ENCODE assay signal across 2 cellular contexts in the genomic region with DNA sequence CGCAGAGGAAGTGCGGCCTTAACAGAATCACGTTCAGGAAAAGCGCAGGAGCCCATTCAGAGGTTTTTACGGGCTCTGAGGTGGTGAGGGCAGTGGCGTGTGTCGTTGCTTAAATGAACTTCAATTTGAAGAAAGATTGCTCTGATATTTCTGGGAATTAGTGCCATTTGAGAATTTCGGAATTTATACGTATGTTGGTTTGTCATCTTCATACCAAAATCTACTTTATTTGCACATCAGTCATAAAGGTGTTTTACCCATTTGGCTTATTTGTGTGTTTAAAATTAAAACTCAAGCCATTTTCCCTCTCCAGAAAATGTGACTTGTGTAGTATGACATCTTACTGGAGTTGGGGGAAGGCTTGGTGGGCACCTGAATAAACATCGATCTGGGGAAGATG.
TF ChIP-seq lines count a peak whose summit lies in the region.

No MANE protein-coding gene starts in this region.

TF ChIP-seq in WTC11, 78 proteins besides CTCF, POLR2A, EP300 and RAD21:
- TF ChIP-seq, protein P1, sequence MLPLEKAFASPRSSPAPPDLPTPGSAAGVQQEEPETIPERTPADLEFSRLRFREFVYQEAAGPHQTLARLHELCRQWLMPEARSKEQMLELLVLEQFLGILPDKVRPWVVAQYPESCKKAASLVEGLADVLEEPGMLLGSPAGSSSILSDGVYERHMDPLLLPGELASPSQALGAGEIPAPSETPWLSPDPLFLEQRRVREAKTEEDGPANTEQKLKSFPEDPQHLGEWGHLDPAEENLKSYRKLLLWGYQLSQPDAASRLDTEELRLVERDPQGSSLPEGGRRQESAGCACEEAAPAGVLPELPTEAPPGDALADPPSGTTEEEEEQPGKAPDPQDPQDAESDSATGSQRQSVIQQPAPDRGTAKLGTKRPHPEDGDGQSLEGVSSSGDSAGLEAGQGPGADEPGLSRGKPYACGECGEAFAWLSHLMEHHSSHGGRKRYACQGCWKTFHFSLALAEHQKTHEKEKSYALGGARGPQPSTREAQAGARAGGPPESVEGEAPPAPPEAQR (CRISPR knock-in tag; IDR thresholded peaks at IDR 0.05): no peak
- TF ChIP-seq, protein P2, sequence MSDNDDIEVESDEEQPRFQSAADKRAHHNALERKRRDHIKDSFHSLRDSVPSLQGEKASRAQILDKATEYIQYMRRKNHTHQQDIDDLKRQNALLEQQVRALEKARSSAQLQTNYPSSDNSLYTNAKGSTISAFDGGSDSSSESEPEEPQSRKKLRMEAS (CRISPR knock-in tag; IDR thresholded peaks at IDR 0.05): no peak
- TF ChIP-seq ETV6 (CRISPR knock-in tag; IDR thresholded peaks at IDR 0.05) (no peak), ZNF219 (CRISPR knock-in tag; IDR thresholded peaks at IDR 0.05; ENCODE audit: borderline replicate concordance) (no peak), NFE2L1 (CRISPR knock-in tag; IDR thresholded peaks at IDR 0.05) (no peak), TCF7 (CRISPR knock-in tag; IDR thresholded peaks at IDR 0.05; ENCODE audit: low read depth) (no peak)
- TF ChIP-seq, protein P3, sequence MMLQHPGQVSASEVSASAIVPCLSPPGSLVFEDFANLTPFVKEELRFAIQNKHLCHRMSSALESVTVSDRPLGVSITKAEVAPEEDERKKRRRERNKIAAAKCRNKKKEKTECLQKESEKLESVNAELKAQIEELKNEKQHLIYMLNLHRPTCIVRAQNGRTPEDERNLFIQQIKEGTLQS (CRISPR knock-in tag; conservative IDR thresholded peaks at IDR 0.05): no peak
- TF ChIP-seq, protein P4, sequence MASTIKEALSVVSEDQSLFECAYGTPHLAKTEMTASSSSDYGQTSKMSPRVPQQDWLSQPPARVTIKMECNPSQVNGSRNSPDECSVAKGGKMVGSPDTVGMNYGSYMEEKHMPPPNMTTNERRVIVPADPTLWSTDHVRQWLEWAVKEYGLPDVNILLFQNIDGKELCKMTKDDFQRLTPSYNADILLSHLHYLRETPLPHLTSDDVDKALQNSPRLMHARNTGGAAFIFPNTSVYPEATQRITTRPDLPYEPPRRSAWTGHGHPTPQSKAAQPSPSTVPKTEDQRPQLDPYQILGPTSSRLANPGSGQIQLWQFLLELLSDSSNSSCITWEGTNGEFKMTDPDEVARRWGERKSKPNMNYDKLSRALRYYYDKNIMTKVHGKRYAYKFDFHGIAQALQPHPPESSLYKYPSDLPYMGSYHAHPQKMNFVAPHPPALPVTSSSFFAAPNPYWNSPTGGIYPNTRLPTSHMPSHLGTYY (CRISPR knock-in tag; IDR thresholded peaks at IDR 0.05): no peak
- TF ChIP-seq, protein P5, sequence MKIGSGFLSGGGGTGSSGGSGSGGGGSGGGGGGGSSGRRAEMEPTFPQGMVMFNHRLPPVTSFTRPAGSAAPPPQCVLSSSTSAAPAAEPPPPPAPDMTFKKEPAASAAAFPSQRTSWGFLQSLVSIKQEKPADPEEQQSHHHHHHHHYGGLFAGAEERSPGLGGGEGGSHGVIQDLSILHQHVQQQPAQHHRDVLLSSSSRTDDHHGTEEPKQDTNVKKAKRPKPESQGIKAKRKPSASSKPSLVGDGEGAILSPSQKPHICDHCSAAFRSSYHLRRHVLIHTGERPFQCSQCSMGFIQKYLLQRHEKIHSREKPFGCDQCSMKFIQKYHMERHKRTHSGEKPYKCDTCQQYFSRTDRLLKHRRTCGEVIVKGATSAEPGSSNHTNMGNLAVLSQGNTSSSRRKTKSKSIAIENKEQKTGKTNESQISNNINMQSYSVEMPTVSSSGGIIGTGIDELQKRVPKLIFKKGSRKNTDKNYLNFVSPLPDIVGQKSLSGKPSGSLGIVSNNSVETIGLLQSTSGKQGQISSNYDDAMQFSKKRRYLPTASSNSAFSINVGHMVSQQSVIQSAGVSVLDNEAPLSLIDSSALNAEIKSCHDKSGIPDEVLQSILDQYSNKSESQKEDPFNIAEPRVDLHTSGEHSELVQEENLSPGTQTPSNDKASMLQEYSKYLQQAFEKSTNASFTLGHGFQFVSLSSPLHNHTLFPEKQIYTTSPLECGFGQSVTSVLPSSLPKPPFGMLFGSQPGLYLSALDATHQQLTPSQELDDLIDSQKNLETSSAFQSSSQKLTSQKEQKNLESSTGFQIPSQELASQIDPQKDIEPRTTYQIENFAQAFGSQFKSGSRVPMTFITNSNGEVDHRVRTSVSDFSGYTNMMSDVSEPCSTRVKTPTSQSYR (CRISPR knock-in tag; IDR thresholded peaks at IDR 0.05): no peak
- TF ChIP-seq, protein P6, sequence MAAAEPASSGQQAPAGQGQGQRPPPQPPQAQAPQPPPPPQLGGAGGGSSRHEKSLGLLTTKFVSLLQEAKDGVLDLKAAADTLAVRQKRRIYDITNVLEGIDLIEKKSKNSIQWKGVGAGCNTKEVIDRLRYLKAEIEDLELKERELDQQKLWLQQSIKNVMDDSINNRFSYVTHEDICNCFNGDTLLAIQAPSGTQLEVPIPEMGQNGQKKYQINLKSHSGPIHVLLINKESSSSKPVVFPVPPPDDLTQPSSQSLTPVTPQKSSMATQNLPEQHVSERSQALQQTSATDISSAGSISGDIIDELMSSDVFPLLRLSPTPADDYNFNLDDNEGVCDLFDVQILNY (CRISPR knock-in tag; IDR thresholded peaks at IDR 0.05): no peak

TF ChIP-seq in H1, 55 proteins besides CTCF, POLR2A, EP300 and RAD21:
- TF ChIP-seq, protein P7, sequence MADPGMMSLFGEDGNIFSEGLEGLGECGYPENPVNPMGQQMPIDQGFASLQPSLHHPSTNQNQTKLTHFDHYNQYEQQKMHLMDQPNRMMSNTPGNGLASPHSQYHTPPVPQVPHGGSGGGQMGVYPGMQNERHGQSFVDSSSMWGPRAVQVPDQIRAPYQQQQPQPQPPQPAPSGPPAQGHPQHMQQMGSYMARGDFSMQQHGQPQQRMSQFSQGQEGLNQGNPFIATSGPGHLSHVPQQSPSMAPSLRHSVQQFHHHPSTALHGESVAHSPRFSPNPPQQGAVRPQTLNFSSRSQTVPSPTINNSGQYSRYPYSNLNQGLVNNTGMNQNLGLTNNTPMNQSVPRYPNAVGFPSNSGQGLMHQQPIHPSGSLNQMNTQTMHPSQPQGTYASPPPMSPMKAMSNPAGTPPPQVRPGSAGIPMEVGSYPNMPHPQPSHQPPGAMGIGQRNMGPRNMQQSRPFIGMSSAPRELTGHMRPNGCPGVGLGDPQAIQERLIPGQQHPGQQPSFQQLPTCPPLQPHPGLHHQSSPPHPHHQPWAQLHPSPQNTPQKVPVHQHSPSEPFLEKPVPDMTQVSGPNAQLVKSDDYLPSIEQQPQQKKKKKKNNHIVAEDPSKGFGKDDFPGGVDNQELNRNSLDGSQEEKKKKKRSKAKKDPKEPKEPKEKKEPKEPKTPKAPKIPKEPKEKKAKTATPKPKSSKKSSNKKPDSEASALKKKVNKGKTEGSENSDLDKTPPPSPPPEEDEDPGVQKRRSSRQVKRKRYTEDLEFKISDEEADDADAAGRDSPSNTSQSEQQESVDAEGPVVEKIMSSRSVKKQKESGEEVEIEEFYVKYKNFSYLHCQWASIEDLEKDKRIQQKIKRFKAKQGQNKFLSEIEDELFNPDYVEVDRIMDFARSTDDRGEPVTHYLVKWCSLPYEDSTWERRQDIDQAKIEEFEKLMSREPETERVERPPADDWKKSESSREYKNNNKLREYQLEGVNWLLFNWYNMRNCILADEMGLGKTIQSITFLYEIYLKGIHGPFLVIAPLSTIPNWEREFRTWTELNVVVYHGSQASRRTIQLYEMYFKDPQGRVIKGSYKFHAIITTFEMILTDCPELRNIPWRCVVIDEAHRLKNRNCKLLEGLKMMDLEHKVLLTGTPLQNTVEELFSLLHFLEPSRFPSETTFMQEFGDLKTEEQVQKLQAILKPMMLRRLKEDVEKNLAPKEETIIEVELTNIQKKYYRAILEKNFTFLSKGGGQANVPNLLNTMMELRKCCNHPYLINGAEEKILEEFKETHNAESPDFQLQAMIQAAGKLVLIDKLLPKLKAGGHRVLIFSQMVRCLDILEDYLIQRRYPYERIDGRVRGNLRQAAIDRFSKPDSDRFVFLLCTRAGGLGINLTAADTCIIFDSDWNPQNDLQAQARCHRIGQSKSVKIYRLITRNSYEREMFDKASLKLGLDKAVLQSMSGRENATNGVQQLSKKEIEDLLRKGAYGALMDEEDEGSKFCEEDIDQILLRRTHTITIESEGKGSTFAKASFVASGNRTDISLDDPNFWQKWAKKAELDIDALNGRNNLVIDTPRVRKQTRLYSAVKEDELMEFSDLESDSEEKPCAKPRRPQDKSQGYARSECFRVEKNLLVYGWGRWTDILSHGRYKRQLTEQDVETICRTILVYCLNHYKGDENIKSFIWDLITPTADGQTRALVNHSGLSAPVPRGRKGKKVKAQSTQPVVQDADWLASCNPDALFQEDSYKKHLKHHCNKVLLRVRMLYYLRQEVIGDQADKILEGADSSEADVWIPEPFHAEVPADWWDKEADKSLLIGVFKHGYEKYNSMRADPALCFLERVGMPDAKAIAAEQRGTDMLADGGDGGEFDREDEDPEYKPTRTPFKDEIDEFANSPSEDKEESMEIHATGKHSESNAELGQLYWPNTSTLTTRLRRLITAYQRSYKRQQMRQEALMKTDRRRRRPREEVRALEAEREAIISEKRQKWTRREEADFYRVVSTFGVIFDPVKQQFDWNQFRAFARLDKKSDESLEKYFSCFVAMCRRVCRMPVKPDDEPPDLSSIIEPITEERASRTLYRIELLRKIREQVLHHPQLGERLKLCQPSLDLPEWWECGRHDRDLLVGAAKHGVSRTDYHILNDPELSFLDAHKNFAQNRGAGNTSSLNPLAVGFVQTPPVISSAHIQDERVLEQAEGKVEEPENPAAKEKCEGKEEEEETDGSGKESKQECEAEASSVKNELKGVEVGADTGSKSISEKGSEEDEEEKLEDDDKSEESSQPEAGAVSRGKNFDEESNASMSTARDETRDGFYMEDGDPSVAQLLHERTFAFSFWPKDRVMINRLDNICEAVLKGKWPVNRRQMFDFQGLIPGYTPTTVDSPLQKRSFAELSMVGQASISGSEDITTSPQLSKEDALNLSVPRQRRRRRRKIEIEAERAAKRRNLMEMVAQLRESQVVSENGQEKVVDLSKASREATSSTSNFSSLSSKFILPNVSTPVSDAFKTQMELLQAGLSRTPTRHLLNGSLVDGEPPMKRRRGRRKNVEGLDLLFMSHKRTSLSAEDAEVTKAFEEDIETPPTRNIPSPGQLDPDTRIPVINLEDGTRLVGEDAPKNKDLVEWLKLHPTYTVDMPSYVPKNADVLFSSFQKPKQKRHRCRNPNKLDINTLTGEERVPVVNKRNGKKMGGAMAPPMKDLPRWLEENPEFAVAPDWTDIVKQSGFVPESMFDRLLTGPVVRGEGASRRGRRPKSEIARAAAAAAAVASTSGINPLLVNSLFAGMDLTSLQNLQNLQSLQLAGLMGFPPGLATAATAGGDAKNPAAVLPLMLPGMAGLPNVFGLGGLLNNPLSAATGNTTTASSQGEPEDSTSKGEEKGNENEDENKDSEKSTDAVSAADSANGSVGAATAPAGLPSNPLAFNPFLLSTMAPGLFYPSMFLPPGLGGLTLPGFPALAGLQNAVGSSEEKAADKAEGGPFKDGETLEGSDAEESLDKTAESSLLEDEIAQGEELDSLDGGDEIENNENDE (IDR thresholded peaks at IDR 0.05; ENCODE audit: insufficient replicate concordance, low read length): no peak
- TF ChIP-seq, protein P8, sequence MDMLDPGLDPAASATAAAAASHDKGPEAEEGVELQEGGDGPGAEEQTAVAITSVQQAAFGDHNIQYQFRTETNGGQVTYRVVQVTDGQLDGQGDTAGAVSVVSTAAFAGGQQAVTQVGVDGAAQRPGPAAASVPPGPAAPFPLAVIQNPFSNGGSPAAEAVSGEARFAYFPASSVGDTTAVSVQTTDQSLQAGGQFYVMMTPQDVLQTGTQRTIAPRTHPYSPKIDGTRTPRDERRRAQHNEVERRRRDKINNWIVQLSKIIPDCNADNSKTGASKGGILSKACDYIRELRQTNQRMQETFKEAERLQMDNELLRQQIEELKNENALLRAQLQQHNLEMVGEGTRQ (IDR thresholded peaks at IDR 0.05; ENCODE audit: low read length): no peak
- TF ChIP-seq CBX5 (IDR thresholded peaks at IDR 0.05; ENCODE audit: low read depth, low read length): no peak
- no peak for TF ChIP-seq CREB1 (IDR thresholded peaks at IDR 0.05)
- no peak for TF ChIP-seq YY1 (IDR thresholded peaks at IDR 0.05; ENCODE audit: low read depth, low read length)
- TF ChIP-seq GTF2F1 (IDR thresholded peaks at IDR 0.05; ENCODE audit: borderline replicate concordance, low read depth, low read length): no peak
- no peak for TF ChIP-seq EGR1 (IDR thresholded peaks at IDR 0.05; ENCODE audit: borderline replicate concordance, low read depth, low read length)
